9 cellular contexts compared by ENCODE assay signal in the genomic region with DNA sequence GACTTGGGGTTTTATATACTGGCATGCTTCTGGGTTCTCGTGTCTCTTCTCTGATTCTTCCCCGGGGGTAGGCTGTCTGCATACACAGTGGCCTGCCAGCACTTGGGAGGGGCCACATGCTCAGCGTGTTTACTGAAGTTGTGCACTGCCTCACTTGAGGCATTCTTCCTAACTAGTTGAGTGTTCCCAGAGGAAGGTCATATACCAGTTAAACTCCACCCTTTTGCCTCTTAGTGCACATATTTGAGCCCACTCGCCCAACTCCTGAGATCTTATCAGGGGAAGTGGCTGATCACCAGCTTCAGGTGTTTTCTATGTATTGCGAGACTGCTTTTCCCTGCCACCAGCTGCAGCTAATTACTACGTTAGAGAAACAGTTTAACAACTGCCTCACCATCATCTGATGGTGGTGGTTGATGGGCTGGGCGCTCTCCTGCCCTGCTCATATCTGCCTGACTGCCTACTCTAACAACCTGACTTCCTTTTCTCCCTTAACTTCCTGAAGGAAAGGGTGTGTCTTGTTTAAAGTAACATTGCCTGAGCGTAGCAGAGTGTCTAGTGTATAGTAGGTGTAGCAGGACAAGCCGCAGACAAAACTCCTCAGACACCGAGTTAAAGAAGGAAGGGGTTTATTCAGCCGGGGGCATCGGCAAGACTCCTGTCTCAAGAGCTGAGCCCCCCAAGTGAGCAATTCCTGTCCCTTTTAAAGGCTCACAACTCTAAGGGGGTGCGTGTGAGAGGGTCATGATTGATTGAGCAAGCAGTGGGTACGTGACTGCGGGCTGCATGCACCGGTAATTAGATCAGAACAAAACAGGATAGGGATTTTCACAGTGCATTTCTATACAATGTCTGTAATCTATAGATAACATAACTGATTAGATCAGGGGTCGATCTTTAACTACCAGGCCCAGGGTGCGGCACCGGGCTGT.
DNase-seq lines count a peak whose midpoint lies in the region; ATAC-seq and TF ChIP-seq lines count a peak whose summit lies in the region.
"Had no signal": no experiment of that assay in that cellular context is flagged by ENCODE, and none has a peak within 500 bp of the region (broad histone marks: within the 10 kb centered on the region; RNA-seq: fewer than 3 reads in every experiment).

No MANE protein-coding gene starts in this region.

- CTCF ChIA-PET in activated CD8-positive, alpha-beta T cell treated with anti-CD3 and anti-CD28 coated beads, Interleukin-2, amount 10 ng/mL, durations not matched to agents 7 days and 5 days (lab: Charles Lee): interaction anchor here (0.9 to 2.8 kb wide), 15 partner anchors 11 to 111 kb away, joined by 3 to 20 read pairs (median 4); no protein-coding TSS in a partner anchor

- ATAC-seq in GM23338: no peak
- peak; percentile 64 for ATAC-seq in activated CD8-positive, alpha-beta T cell treated with anti-CD3 and anti-CD28 coated beads, Interleukin-2, amount 10 ng/mL, durations not matched to agents 7 days and 5 days

- H3F3A ChIP-seq in GM23338 (replicated peaks; ENCODE audit: low read depth): no peaks in the 10 kb centered on the region

- no peak overlapping the region for H3K4me2 ChIP-seq in GM23338

- H2AFZ ChIP-seq in GM23338: peak overlapping the region; percentile 49

- no peaks in the 10 kb centered on the region; the same call in 1 of the 2 replicates for H3K9me2 ChIP-seq in GM23338 (ENCODE audit: insufficient read depth)

- POLR2A ChIA-PET in activated CD8-positive, alpha-beta T cell treated with anti-CD3 and anti-CD28 coated beads, Interleukin-2, amount 10 ng/mL, durations not matched to agents 7 days and 5 days (lab: Charles Lee): interaction anchor here (0.6 to 1.0 kb wide), 2 partner anchors 54 to 60 kb away, joined by 4 read pairs; a partner anchor contains a TSS

- H3K36me3 ChIP-seq in GM23338 (ENCODE audit: insufficient read depth): no peaks in the 10 kb centered on the region

- H3K4me1 Mint-ChIP-seq in GM23338 (peaks cover 50% of the 10 kb centered on the region), mesothelial cell of epicardium (peaks cover 37% of the 10 kb centered on the region)
- H3K4me1 Mint-ChIP-seq in activated CD8-positive, alpha-beta T cell treated with anti-CD3 and anti-CD28 coated beads, Interleukin-2, amount 10 ng/mL, durations not matched to agents 7 days and 5 days (ENCODE audit: low read depth): peaks cover 29% of the 10 kb centered on the region

- no peaks in the 10 kb centered on the region for H3K9me3 Mint-ChIP-seq in GM23338
- H3K9me3 Mint-ChIP-seq in activated CD8-positive, alpha-beta T cell treated with anti-CD3 and anti-CD28 coated beads, Interleukin-2, amount 10 ng/mL, durations not matched to agents 7 days and 5 days (ENCODE audit: insufficient read depth): no peaks in the 10 kb centered on the region
- no peaks in the 10 kb centered on the region for H3K9me3 Mint-ChIP-seq in mesothelial cell of epicardium

- H4K20me1 ChIP-seq in GM23338 (replicated peaks; ENCODE audit: insufficient read depth): no peaks in the 10 kb centered on the region

- DNase-seq in AG10803 (ENCODE audit: low read depth) (peak; percentile 18), GM23338 (ENCODE audit: low spot score) (no peak), left kidney (ENCODE audit: low read depth, low spot score) (peak; percentile 50), pons (ENCODE audit: low spot score) (no peak), mesothelial cell of epicardium (ENCODE audit: low spot score in 2 of 2, unreplicated experiment in 2 of 2) (no peak), GM20000 (ENCODE audit: low spot score) (no peak), NCI-H524 treated with DMSO at 0.1 percent for 48 hours (lab: John Stamatoyannopoulos, UW) (no peak)
- peak; percentile 44 for DNase-seq in activated CD8-positive, alpha-beta T cell treated with anti-CD3 and anti-CD28 coated beads, Interleukin-2, amount 10 ng/mL, durations not matched to agents 7 days and 5 days
- DNase-seq: NCI-H345 had no signal

- H3K27me3 ChIP-seq in GM23338 (ENCODE audit: insufficient read depth): no peaks in the 10 kb centered on the region

- H3K4me3 Mint-ChIP-seq in GM23338 (no peak overlapping the region), mesothelial cell of epicardium (no peak overlapping the region)
- H3K4me3 Mint-ChIP-seq in activated CD8-positive, alpha-beta T cell treated with anti-CD3 and anti-CD28 coated beads, Interleukin-2, amount 10 ng/mL, durations not matched to agents 7 days and 5 days: peak overlapping the region; percentile 20

- H3K79me2 ChIP-seq in GM23338 (replicated peaks; ENCODE audit: insufficient read depth): no peaks in the 10 kb centered on the region

- no peak overlapping the region for H3K27ac ChIP-seq in GM23338 (ENCODE audit: low read depth)

- H3K27me3 Mint-ChIP-seq in GM23338 (ENCODE audit: insufficient read depth, low read depth, poor library complexity) (no peaks in the 10 kb centered on the region), mesothelial cell of epicardium (ENCODE audit: low read depth) (no peaks in the 10 kb centered on the region)
- no peaks in the 10 kb centered on the region for H3K27me3 Mint-ChIP-seq in activated CD8-positive, alpha-beta T cell treated with anti-CD3 and anti-CD28 coated beads, Interleukin-2, amount 10 ng/mL, durations not matched to agents 7 days and 5 days (ENCODE audit: low read depth)

- H3K4me1 ChIP-seq in GM23338 (ENCODE audit: insufficient read depth): peaks cover 47% of the 10 kb centered on the region

- H3K27ac Mint-ChIP-seq in GM23338 (no peak overlapping the region), mesothelial cell of epicardium (no peak overlapping the region)
- H3K27ac Mint-ChIP-seq in activated CD8-positive, alpha-beta T cell treated with anti-CD3 and anti-CD28 coated beads, Interleukin-2, amount 10 ng/mL, durations not matched to agents 7 days and 5 days: peak overlapping the region; percentile 81

- H3K36me3 Mint-ChIP-seq in GM23338 (ENCODE audit: low read depth): no peaks in the 10 kb centered on the region
- H3K36me3 Mint-ChIP-seq in activated CD8-positive, alpha-beta T cell treated with anti-CD3 and anti-CD28 coated beads, Interleukin-2, amount 10 ng/mL, durations not matched to agents 7 days and 5 days (ENCODE audit: low read depth): no peaks in the 10 kb centered on the region
- H3K36me3 Mint-ChIP-seq in mesothelial cell of epicardium: no peaks in the 10 kb centered on the region

- no peak for TF ChIP-seq CTCF in AG10803 (conservative IDR thresholded peaks at IDR 0.05; ENCODE audit: low read length)
- no peak for TF ChIP-seq CTCF in GM23338 (conservative IDR thresholded peaks at IDR 0.05; ENCODE audit: low read depth in 2 of 2)
- no peak for TF ChIP-seq CTCF in mesothelial cell of epicardium (IDR thresholded peaks at IDR 0.05; ENCODE audit: unreplicated experiment)
- no peak for TF ChIP-seq CTCF in GM20000 (IDR thresholded peaks at IDR 0.05; ENCODE audit: extremely low read depth, missing control alignments)

- H3K4me3 ChIP-seq in AG10803 (ENCODE audit: low read length): no peak overlapping the region
- H3K4me3 ChIP-seq in GM23338: no peak overlapping the region

TF ChIP-seq in GM23338, 12 proteins besides CTCF, POLR2A, EP300 and RAD21 (continues in another document):
- TF ChIP-seq EZH2phosphoT487 (IDR thresholded peaks at IDR 0.05; ENCODE audit: unreplicated experiment): no peak

Comparison
In these comparisons a context has a peak if more than half of its experiments do, and no peak if none do; other contexts are left out.
1. DNase-seq: peak in AG10803 (single experiment), activated CD8-positive, alpha-beta T cell treated with anti-CD3 and anti-CD28 coated beads, Interleukin-2, amount 10 ng/mL, durations not matched to agents 7 days and 5 days (single experiment) and left kidney (single experiment); none in GM23338 (single experiment), pons (single experiment), mesothelial cell of epicardium (0 of 2), GM20000 (single experiment) and NCI-H524 treated with DMSO at 0.1 percent for 48 hours (single experiment).